In the genomic region with DNA sequence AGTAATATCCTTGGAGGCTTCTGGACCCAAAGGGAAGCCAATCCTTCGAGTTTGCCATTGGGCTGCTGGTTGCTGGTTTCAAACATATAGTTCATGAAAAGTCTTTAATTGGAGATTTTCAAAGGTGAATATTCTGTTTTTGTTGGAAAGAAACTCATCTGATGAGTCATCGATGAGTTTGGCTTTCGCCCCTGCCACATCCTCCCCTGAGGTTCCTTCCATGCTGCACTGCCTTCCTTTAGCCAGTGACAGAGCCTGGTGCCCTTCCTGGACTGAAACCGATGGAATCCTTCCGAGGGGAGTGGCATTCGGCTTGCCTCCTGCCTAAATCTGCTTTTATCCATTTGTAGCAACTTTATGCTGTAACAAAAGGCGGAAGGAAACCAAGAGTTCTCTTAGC, we compare ENCODE assay signal across 14 cellular contexts.
A peak's percentile ranks its signal among the peaks of the same experiment; 100 is the strongest.
DNase-seq lines count a peak whose midpoint lies in the region; ATAC-seq and TF ChIP-seq lines count a peak whose summit lies in the region.
"Had no signal": no experiment of that assay in that cellular context is flagged by ENCODE, and none has a peak within 500 bp of the region (broad histone marks: within the 10 kb centered on the region; RNA-seq: fewer than 3 reads in every experiment).

No MANE protein-coding gene starts in this region.

- H4K20me1 ChIP-seq in BLaER1 treated with 17β-estradiol and CSF1 and Interleukin-3, amounts not matched to agents 10 nM and 100 nM, result no peaks in the 10 kb centered on the region

- no peaks in the 10 kb centered on the region for H3K27me3 Mint-ChIP-seq in T-helper 17 cell
- H3K27me3 Mint-ChIP-seq: activated CD4-positive, alpha-beta T cell treated with anti-CD3 and anti-CD28 coated beads for 36 hours; naive thymus-derived CD8-positive, alpha-beta T cell; progenitor cell of endocrine pancreas had no signal

- no peaks in the 10 kb centered on the region for H3K27me3 ChIP-seq in BLaER1 treated with 17β-estradiol and CSF1 and Interleukin-3, amounts not matched to agents 10 nM and 100 nM

- DNase-seq in HT1080 (ENCODE audit: low read depth), result peak; percentile 91
- peak; percentile 33 for DNase-seq in astrocyte of the cerebellum (ENCODE audit: low read depth)
- DNase-seq in hepatic stellate cell (ENCODE audit: low spot score), result peak; percentile 72
- no peak for DNase-seq in T-helper 17 cell
- DNase-seq in SW 1271 (lab: John Stamatoyannopoulos, UW), result no peak
- DNase-seq in hypothalamus (lab: John Stamatoyannopoulos, UW), result no peak
- DNase-seq: activated CD4-positive, alpha-beta T cell treated with anti-CD3 and anti-CD28 coated beads for 36 hours; activated naive CD4-positive, alpha-beta T cell treated with anti-CD3 and anti-CD28 coated beads for 36 hours; DMS 273 treated with DMSO at 0.1 percent for 48 hours; effector CD4-positive, alpha-beta T cell; naive thymus-derived CD8-positive, alpha-beta T cell had no signal

- in situ Hi-C loops in astrocyte of the cerebellum (cut with HindIII; ENCODE audit: low sequenced_read_pairs), result loop anchor here (5.0 kb wide), 1 partner anchor 52 kb away; no protein-coding TSS in a partner anchor

- H3K4me1 Mint-ChIP-seq in T-helper 17 cell, result no peaks in the 10 kb centered on the region
- H3K4me1 Mint-ChIP-seq: activated CD4-positive, alpha-beta T cell treated with anti-CD3 and anti-CD28 coated beads for 36 hours had no signal

- H3K4me3 ChIP-seq in BLaER1 treated with 17β-estradiol and CSF1 and Interleukin-3, amounts not matched to agents 10 nM and 100 nM, result no peak overlapping the region
- H3K4me3 ChIP-seq in astrocyte of the cerebellum (ENCODE audit: low read depth, low read length), result no peak overlapping the region

- peak overlapping the region; percentile 15 to 83 (median 63) for H3K4me2 ChIP-seq in BLaER1 treated with 17β-estradiol and CSF1 and Interleukin-3, amounts not matched to agents 10 nM and 100 nM

- H3K9me3 ChIP-seq in BLaER1 treated with 17β-estradiol and CSF1 and Interleukin-3, amounts not matched to agents 10 nM and 100 nM (replicated peaks in 1 of 11), result no peaks in the 10 kb centered on the region
- H3K9me3 ChIP-seq in T-helper 17 cell (ENCODE audit: control insufficient read depth, low read length, poor library complexity, severe bottlenecking), result no peaks in the 10 kb centered on the region

- peaks cover 9 to 32% (median 22%) of the 10 kb centered on the region in 10 experiments; a peak in 18 of 20 replicates for H3K4me1 ChIP-seq in BLaER1 treated with 17β-estradiol and CSF1 and Interleukin-3, amounts not matched to agents 10 nM and 100 nM

- no peak for ATAC-seq in T-helper 17 cell
- no peak for ATAC-seq in HG02642 (IDR thresholded peaks at IDR 0.05; ENCODE audit: poor library complexity, unreplicated experiment)
- ATAC-seq: activated CD4-positive, alpha-beta T cell treated with anti-CD3 and anti-CD28 coated beads for 36 hours; naive thymus-derived CD8-positive, alpha-beta T cell had no signal

- H3K4me3 Mint-ChIP-seq in T-helper 17 cell, result no peak overlapping the region
- H3K4me3 Mint-ChIP-seq: activated CD4-positive, alpha-beta T cell treated with anti-CD3 and anti-CD28 coated beads for 36 hours; activated naive CD4-positive, alpha-beta T cell treated with anti-CD3 and anti-CD28 coated beads for 36 hours; naive thymus-derived CD8-positive, alpha-beta T cell had no signal

- H3K36me3 ChIP-seq in BLaER1 treated with 17β-estradiol and CSF1 and Interleukin-3, amounts not matched to agents 10 nM and 100 nM, result no peaks in the 10 kb centered on the region

- no peaks in the 10 kb centered on the region for H3K36me3 Mint-ChIP-seq in T-helper 17 cell (ENCODE audit: low read depth)

- peak; percentile 23 for TF ChIP-seq CTCF in astrocyte of the cerebellum (IDR thresholded peaks at IDR 0.05; ENCODE audit: low read depth, low read length, missing control alignments)

- no peak overlapping the region for H3K9ac ChIP-seq in BLaER1 treated with 17β-estradiol and CSF1 and Interleukin-3, amounts not matched to agents 10 nM and 100 nM

- no peak overlapping the region for H3K27ac Mint-ChIP-seq in T-helper 17 cell
- H3K27ac Mint-ChIP-seq: activated CD4-positive, alpha-beta T cell treated with anti-CD3 and anti-CD28 coated beads for 36 hours; activated naive CD4-positive, alpha-beta T cell treated with anti-CD3 and anti-CD28 coated beads for 36 hours; progenitor cell of endocrine pancreas had no signal

- peak overlapping the region in 1 of 11 experiments; percentile 0; a peak in 1 of 22 replicates for H3K27ac ChIP-seq in BLaER1 treated with 17β-estradiol and CSF1 and Interleukin-3, amounts not matched to agents 10 nM and 100 nM

Comparison
In these comparisons a context has a peak if more than half of its experiments do, and no peak if none do; other contexts are left out.
1. DNase-seq: peak in HT1080 (single experiment), astrocyte of the cerebellum (single experiment) and hepatic stellate cell (single experiment); none in T-helper 17 cell (0 of 3), SW 1271 (0 of 2) and hypothalamus (0 of 51).